In genomic region chr2:175003875-175004729, GRCh38 we compare ENCODE assay signal across 8 cellular contexts. TPM values are rescaled to one million over a fixed set of nuclear protein-coding genes. Genes with fewer than 3 reads are reported as not detected.
DNase-seq lines count a peak whose midpoint lies in the region; ATAC-seq and TF ChIP-seq lines count a peak whose summit lies in the region.

No MANE protein-coding gene starts in this region.

- no peaks in the 10 kb centered on the region for H3K9me3 ChIP-seq in sigmoid colon

- H3K36me3 ChIP-seq in sigmoid colon: no peaks in the 10 kb centered on the region

- no TSS peak for BruUV-seq in Calu3 (replicated peaks; lab: Mats Ljungman, UMichigan)

- no peak for DNase-seq in Calu3
- DNase-seq in HFFc6: peak; percentile 3
- DNase-seq in SW480 (ENCODE audit: low spot score): peak; percentile 41
- DNase-seq in glomerular visceral epithelial cell (ENCODE audit: extremely low spot score): peak; percentile 37
- no peak for DNase-seq in sigmoid colon

- H3K4me3 ChIP-seq in sigmoid colon: peak overlapping the region; percentile 83 to 99 (median 92)

- TF ChIP-seq EP300 in sigmoid colon (IDR thresholded peaks at IDR 0.05): no peak

- H3K27me3 ChIP-seq in sigmoid colon: no peaks in the 10 kb centered on the region

- TF ChIP-seq POLR2A in sigmoid colon (IDR thresholded peaks at IDR 0.05): no peak

- intact Hi-C loops in Calu3 (cut with micrococcal nuclease; ENCODE audit: unreplicated experiment): no loop called here
- intact Hi-C loops in sigmoid colon (cut with DNase I): loop anchor here (5.0 kb wide), 1 partner anchor 163 kb away; the partner anchor contains the start of gene ATF2

- 21 to 25% methylated on average over 16 of the region's 16 CpGs for WGBS in sigmoid colon, 2 donors

- H3K27ac ChIP-seq in sigmoid colon: peak overlapping the region; percentile 87 to 95 (median 94)

- peaks cover 0 to 28% (median 4%) of the 10 kb centered on the region in 4 donors for H3K4me1 ChIP-seq in sigmoid colon

- no peak overlapping the region for H3K27ac Mint-ChIP-seq in Calu3 (ENCODE audit: unreplicated experiment)
- peak overlapping the region; percentile 58; the same call in 1 of the 2 replicates for H3K27ac Mint-ChIP-seq in HFFc6

- H3K9me3 Mint-ChIP-seq in Calu3 (ENCODE audit: low read depth, unreplicated experiment) (no peaks in the 10 kb centered on the region), HFFc6 (no peaks in the 10 kb centered on the region)

- CTCF ChIA-PET in Calu3 (lab: Charles Lee): no interaction called here

- ATAC-seq in GM19328 (IDR thresholded peaks at IDR 0.05; ENCODE audit: unreplicated experiment) (no peak), HG03354 (IDR thresholded peaks at IDR 0.05; ENCODE audit: poor library complexity, severe bottlenecking, unreplicated experiment) (no peak), GM18861 (IDR thresholded peaks at IDR 0.05; ENCODE audit: unreplicated experiment) (no peak)

- no peak for TF ChIP-seq CTCF in Calu3 (IDR thresholded peaks at IDR 0.05; ENCODE audit: unreplicated experiment)
- no peak for TF ChIP-seq CTCF in HFFc6 (IDR thresholded peaks at IDR 0.05)
- TF ChIP-seq CTCF in sigmoid colon (IDR thresholded peaks at IDR 0.05): no peak

- H3K36me3 Mint-ChIP-seq in Calu3 (ENCODE audit: insufficient read depth, unreplicated experiment) (peaks cover 23% of the 10 kb centered on the region), HFFc6 (ENCODE audit: low read depth) (no peaks in the 10 kb centered on the region)

- H3K27me3 Mint-ChIP-seq in Calu3 (ENCODE audit: unreplicated experiment) (peaks cover 50% of the 10 kb centered on the region), HFFc6 (ENCODE audit: insufficient read depth) (no peaks in the 10 kb centered on the region; the same call in none of the 2 replicates)

- H3K4me1 Mint-ChIP-seq in Calu3 (ENCODE audit: low read depth, unreplicated experiment) (no peaks in the 10 kb centered on the region), HFFc6 (ENCODE audit: low read depth) (peaks cover 14% of the 10 kb centered on the region)

- H3K4me3 Mint-ChIP-seq in Calu3 (ENCODE audit: low read depth, unreplicated experiment): peak overlapping the region; percentile 70
- peak overlapping the region; percentile 90 for H3K4me3 Mint-ChIP-seq in HFFc6

RNA-seq across cellular contexts. Expression of gene CHN1, which starts 1.1 kb away (rescaled TPM):
- total RNA-seq in Calu3 (2022): 1.3 and 2.4 TPM in 2 replicates
- total RNA-seq in HFFc6 (2021; fragmentation: NEBNext Ultra II Directional; extraction: Animal tissue kit (Norgen Biotek cat#: 25700)): 100 to 1,000 TPM in 1 of 6 experiments, 10 to 100 TPM in 5; 85.5 to 104 (median 97.2) TPM
- 10 to 100 TPM; 11.4 to 15.6 (median 12.6) TPM for total RNA-seq in sigmoid colon
- polyA plus RNA-seq in sigmoid colon: 1 to 10 TPM; 2.1 to 5.8 (median 3.6) TPM

Comparison
In these comparisons a context has a peak if more than half of its experiments do, and no peak if none do; other contexts are left out.
1. DNase-seq: peak in HFFc6 (single experiment), SW480 (single experiment) and glomerular visceral epithelial cell (single experiment); none in Calu3 (single experiment) and sigmoid colon (single experiment).
2. RNA of gene CHN1, which starts 1.1 kb away (total RNA-seq): 85.5 to 104 TPM in HFFc6; 11.4 to 15.6 TPM in sigmoid colon and 1.3 to 2.4 TPM in Calu3; every median in the first group is over 4 times any median in the second.